In genomic region chrX:40424259-40424658, GRCh38 we compare ENCODE assay signal across 20 cellular contexts.
"Had no signal": no experiment of that assay in that cellular context is flagged by ENCODE, and none has a peak within 500 bp of the region (broad histone marks: within the 10 kb centered on the region; RNA-seq: fewer than 3 reads in every experiment).

No MANE protein-coding gene starts in this region.

- H3K27ac ChIP-seq: gastrocnemius medialis, ovary, psoas muscle, skin epidermis, spleen, testis, tibial artery had no signal

- H3K4me3 ChIP-seq: gastrocnemius medialis, lung, ovary, psoas muscle, skin epidermis, spleen, testis, tibial artery had no signal

- DNase-seq: effector memory CD8-positive, alpha-beta T cell; foreskin fibroblast; gastrocnemius medialis; head of caudate nucleus; natural killer cell; occipital lobe; ovary; posterior cingulate gyrus; psoas muscle; right cardiac atrium; spleen; stimulated activated CD4-positive, alpha-beta T cell treated with anti-CD3 and anti-CD28 coated beads, Interleukin-4, amount 100 ng/mL, for 4 hours; stimulated activated naive CD8-positive, alpha-beta T cell treated with anti-CD3 and anti-CD28 coated beads, Interleukin-15, Interleukin-2, amounts not matched to agents 100 U/mL and 50 U/mL, for 24 hours; substantia nigra; testis; tibial artery had no signal

- H3K9me3 ChIP-seq: gastrocnemius medialis, ovary, testis had no signal

- H3K27me3 ChIP-seq: ovary, testis, tibial artery had no signal

- H3K4me1 ChIP-seq: gastrocnemius medialis, psoas muscle, spleen, testis, tibial artery had no signal

- ATAC-seq: effector memory CD8-positive, alpha-beta T cell; gastrocnemius medialis; natural killer cell; psoas muscle; right cardiac atrium; stimulated activated memory B cell treated with anti-CD40 and anti-IgM and Interleukin-4, amounts not matched to agents 10 μg/mL and 1 μg/mL and 100 μg/mL, for 72 hours; stimulated activated naive CD8-positive, alpha-beta T cell treated with anti-CD3 and anti-CD28 coated beads, Interleukin-15, Interleukin-2, amounts not matched to agents 100 U/mL and 50 U/mL, for 24 hours had no signal

- H3K36me3 ChIP-seq: gastrocnemius medialis, ovary, spleen, tibial artery had no signal

- FAIRE-seq: keratinocyte had no signal
